13 cellular contexts compared by ENCODE assay signal in the genomic region with DNA sequence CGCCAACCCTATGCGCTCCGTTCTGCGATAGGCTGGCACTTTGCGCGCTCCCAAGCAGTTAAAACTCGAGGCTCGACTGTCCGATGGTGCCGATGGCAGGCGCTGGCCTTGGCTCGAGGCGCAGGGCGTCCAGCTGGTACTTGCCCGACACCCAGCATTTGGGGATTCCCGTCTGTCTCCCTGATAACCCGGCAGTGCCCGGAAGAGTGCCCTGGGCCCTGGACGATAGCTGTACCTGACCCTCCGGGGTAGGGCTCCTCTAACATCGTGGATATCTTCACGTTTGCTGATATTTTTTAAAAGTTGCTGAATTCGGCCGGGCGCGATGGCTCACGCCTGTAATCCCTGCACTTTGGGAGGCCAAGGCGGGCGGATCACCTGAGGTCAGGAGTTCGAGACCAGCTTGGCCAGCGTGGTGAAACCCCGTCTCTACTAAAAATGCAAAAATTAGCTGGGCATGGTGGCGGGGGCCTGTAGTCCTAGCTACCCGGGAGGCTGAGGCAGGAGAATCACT. TPM values are rescaled to one million over a fixed set of nuclear protein-coding genes. Genes with fewer than 3 reads are reported as not detected.
DNase-seq lines count a peak whose midpoint lies in the region; ATAC-seq and TF ChIP-seq lines count a peak whose summit lies in the region.
"Had no signal": no experiment of that assay in that cellular context is flagged by ENCODE, and none has a peak within 500 bp of the region (broad histone marks: within the 10 kb centered on the region; RNA-seq: fewer than 3 reads in every experiment).

No MANE protein-coding gene starts in this region.

- no peaks in the 10 kb centered on the region for H3K4me1 ChIP-seq in H9 (ENCODE audit: insufficient read depth, low read length)
- H3K4me1 ChIP-seq: foreskin keratinocyte, parathyroid adenoma had no signal

- H4K20me1 ChIP-seq in H9 (ENCODE audit: control insufficient read depth, insufficient read depth, insufficient read length), result no peaks in the 10 kb centered on the region
- H4K20me1 ChIP-seq: BLaER1 treated with 17β-estradiol and CSF1 and Interleukin-3, amounts not matched to agents 10 nM and 100 nM had no signal

- H3K27me3 Mint-ChIP-seq in Calu3 (ENCODE audit: unreplicated experiment) (peaks cover 48% of the 10 kb centered on the region), H9 (ENCODE audit: low read depth) (peaks cover 58% of the 10 kb centered on the region), nephron (ENCODE audit: low read depth) (peaks cover 65% of the 10 kb centered on the region)
- H3K27me3 Mint-ChIP-seq in effector memory CD8-positive, alpha-beta T cell, result peaks cover 49 to 52% of the 10 kb centered on the region in 2 donors

- H3K27ac Mint-ChIP-seq in Calu3 (ENCODE audit: unreplicated experiment), result no peak overlapping the region
- H3K27ac Mint-ChIP-seq in H9, result no peak overlapping the region
- H3K27ac Mint-ChIP-seq in effector memory CD8-positive, alpha-beta T cell, result no peak overlapping the region
- no peak overlapping the region for H3K27ac Mint-ChIP-seq in nephron

- H3K23me2 ChIP-seq in H9 (ENCODE audit: insufficient read length, low read depth, low read length, poor library complexity, severe bottlenecking), result peaks cover 5% of the 10 kb centered on the region

- DNase-seq in Calu3 (no peak), H9 (no peak), NCI-H524 (lab: John Stamatoyannopoulos, UW) (no peak)
- no peak for DNase-seq in effector memory CD8-positive, alpha-beta T cell
- DNase-seq: foreskin keratinocyte; NK-92 treated with Interleukin-12 subunit alpha and Interleukin-12 subunit beta, amount 100 ng/mL, for 24 hours; SIG-M5 had no signal

- no peak overlapping the region for H2BK120ac ChIP-seq in H9 (ENCODE audit: low read depth, low read length, poor library complexity, severe bottlenecking)

- H3K18ac ChIP-seq in H9 (ENCODE audit: insufficient read length, low read depth, low read length), result no peak overlapping the region

- intact Hi-C loops in Calu3 (cut with micrococcal nuclease; ENCODE audit: unreplicated experiment), result loop anchor here (2.0 to 5.0 kb wide), 3 partner anchors 110 to 325 kb away; no protein-coding TSS in a partner anchor

- H3K27me3 ChIP-seq in H9 (ENCODE audit: insufficient read depth, low read length), result peaks cover 2% of the 10 kb centered on the region; the same call in 1 of the 2 replicates
- H3K27me3 ChIP-seq: BLaER1 treated with 17β-estradiol and CSF1 and Interleukin-3, amounts not matched to agents 10 nM and 100 nM had no signal

- peak overlapping the region; percentile 31 for H3K4me2 ChIP-seq in H9 (ENCODE audit: insufficient read depth, insufficient read length, low read length)
- H3K4me2 ChIP-seq: BLaER1 treated with 17β-estradiol and CSF1 and Interleukin-3, amounts not matched to agents 10 nM and 100 nM had no signal

- H3T11ph ChIP-seq in H9 (ENCODE audit: low read length), result no peak overlapping the region

- H2BK5ac ChIP-seq in H9 (ENCODE audit: insufficient read length, low read length), result no peak overlapping the region

- no TSS peak for BruUV-seq in Calu3 (replicated peaks; lab: Mats Ljungman, UMichigan)

- H2BK12ac ChIP-seq in H9 (ENCODE audit: insufficient read length, low read depth, low read length), result no peak overlapping the region

- no peak for ATAC-seq in effector memory CD8-positive, alpha-beta T cell (replicated peaks)
- no peak for ATAC-seq in GM19395 (IDR thresholded peaks at IDR 0.05; ENCODE audit: unreplicated experiment)
- no peak for ATAC-seq in HG03378 (IDR thresholded peaks at IDR 0.05; ENCODE audit: unreplicated experiment)

- H3K4ac ChIP-seq in H9 (ENCODE audit: low read depth, low read length), result no peak overlapping the region

- no peak overlapping the region for H3K56ac ChIP-seq in H9 (ENCODE audit: insufficient read length, low read depth, low read length)

- H3K4me3 Mint-ChIP-seq in Calu3 (ENCODE audit: low read depth, unreplicated experiment) (peak overlapping the region; percentile 69), H9 (peak overlapping the region; percentile 35 to 72), nephron (peak overlapping the region; percentile 39 to 79 (median 40))
- H3K4me3 Mint-ChIP-seq in effector memory CD8-positive, alpha-beta T cell, result peak overlapping the region; percentile 59 to 63

- no CpG with 5 or more reads among the region's 34 CpGs for WGBS in H9 (ENCODE audit: extremely low coverage, insufficient read length, low lambda C conversion rate)

- no peak for TF ChIP-seq CTCF in Calu3 (IDR thresholded peaks at IDR 0.05; ENCODE audit: unreplicated experiment)
- TF ChIP-seq CTCF in H9 (conservative IDR thresholded peaks at IDR 0.05), result no peak
- TF ChIP-seq CTCF in nephron (IDR thresholded peaks at IDR 0.05; ENCODE audit: unreplicated experiment in 3 of 3), result no peak

- no peak overlapping the region for H3K14ac ChIP-seq in H9 (ENCODE audit: insufficient read depth, low read length)

- no peak overlapping the region for H3K9ac ChIP-seq in H9 (ENCODE audit: extremely low read depth, insufficient read length, low read length)
- H3K9ac ChIP-seq: BLaER1 treated with 17β-estradiol and CSF1 and Interleukin-3, amounts not matched to agents 10 nM and 100 nM; parathyroid adenoma had no signal

- H4K91ac ChIP-seq in H9 (ENCODE audit: insufficient read length, low read depth, low read length), result no peak overlapping the region

- H3K79me2 ChIP-seq in H9 (ENCODE audit: insufficient read depth, low read length), result no peaks in the 10 kb centered on the region
- H3K79me2 ChIP-seq: parathyroid adenoma had no signal

- H3K4me1 Mint-ChIP-seq in Calu3 (ENCODE audit: low read depth, unreplicated experiment) (peaks cover 8% of the 10 kb centered on the region), H9 (peaks cover 4 to 5% of the 10 kb centered on the region in 2 experiments; a peak in 1 of 4 replicates), nephron (peaks cover 5% of the 10 kb centered on the region)
- peaks cover 7 to 8% of the 10 kb centered on the region in 2 donors for H3K4me1 Mint-ChIP-seq in effector memory CD8-positive, alpha-beta T cell (ENCODE audit: low read depth in 2 of 2)

- H4K8ac ChIP-seq in H9 (replicated peaks; ENCODE audit: insufficient read length, low read depth, low read length), result no peak overlapping the region

- no peak overlapping the region for H3K27ac ChIP-seq in H9 (ENCODE audit: insufficient read length, low read depth, low read length)
- H3K27ac ChIP-seq: BLaER1 treated with 17β-estradiol and CSF1 and Interleukin-3, amounts not matched to agents 10 nM and 100 nM; foreskin keratinocyte; parathyroid adenoma had no signal

- no peak overlapping the region for H3K23ac ChIP-seq in H9 (ENCODE audit: insufficient read length, low read depth, low read length)

- no peaks in the 10 kb centered on the region for H3K9me3 ChIP-seq in H9 (ENCODE audit: control insufficient read depth, low read depth, low read length)
- H3K9me3 ChIP-seq: HAP-1 had no signal

- no peak overlapping the region for H4K5ac ChIP-seq in H9 (ENCODE audit: insufficient read length, low read depth, low read length)

- H3K9me3 Mint-ChIP-seq in Calu3 (ENCODE audit: low read depth, unreplicated experiment), result no peaks in the 10 kb centered on the region
- H3K9me3 Mint-ChIP-seq in H9, result no peaks in the 10 kb centered on the region
- no peaks in the 10 kb centered on the region for H3K9me3 Mint-ChIP-seq in effector memory CD8-positive, alpha-beta T cell
- no peaks in the 10 kb centered on the region for H3K9me3 Mint-ChIP-seq in nephron

- no peaks in the 10 kb centered on the region for H3K79me1 ChIP-seq in H9 (ENCODE audit: insufficient read depth, low read depth, low read length, poor library complexity, severe bottlenecking)

- H2AK5ac ChIP-seq in H9 (ENCODE audit: insufficient read length, low read length), result no peak overlapping the region

- no peak overlapping the region for H2AFZ ChIP-seq in H9 (ENCODE audit: low read length)

- H2BK20ac ChIP-seq in H9 (ENCODE audit: low read depth, low read length, poor library complexity, severe bottlenecking), result no peak overlapping the region

- CTCF ChIA-PET in Calu3 (lab: Charles Lee), result interaction anchor here (0.8 to 1.2 kb wide), 2 partner anchors 13 to 238 kb away, joined by 3 to 4 read pairs; no protein-coding TSS in a partner anchor

- H3K36me3 Mint-ChIP-seq in Calu3 (ENCODE audit: insufficient read depth, unreplicated experiment) (no peaks in the 10 kb centered on the region), H9 (ENCODE audit: insufficient read depth in 1 of 3, low read depth in 3 of 3) (no peaks in the 10 kb centered on the region), nephron (ENCODE audit: low read depth) (no peaks in the 10 kb centered on the region)
- no peaks in the 10 kb centered on the region for H3K36me3 Mint-ChIP-seq in effector memory CD8-positive, alpha-beta T cell (ENCODE audit: insufficient read depth)

- H2BK15ac ChIP-seq in H9 (ENCODE audit: low read depth, low read length), result no peak overlapping the region

RNA-seq across cellular contexts. Expression of a gene that starts 0.9 kb away (rescaled TPM):
- not detected in 2 replicates for total RNA-seq in Calu3 (2022)
- total RNA-seq in H9 (2021), result 0.42 and 0.98 TPM in 2 replicates
- total RNA-seq: foreskin keratinocyte had no signal

RNA-seq across cellular contexts. Expression of a gene that starts 47.4 kb away (rescaled TPM):
- total RNA-seq in Calu3 (2022) (44.3 and 46.8 TPM in 2 replicates), H9 (2021) (38.1 and 38.3 TPM in 2 replicates)
